Comparison of ENCODE assay signal across 15 cellular contexts in the genomic region with DNA sequence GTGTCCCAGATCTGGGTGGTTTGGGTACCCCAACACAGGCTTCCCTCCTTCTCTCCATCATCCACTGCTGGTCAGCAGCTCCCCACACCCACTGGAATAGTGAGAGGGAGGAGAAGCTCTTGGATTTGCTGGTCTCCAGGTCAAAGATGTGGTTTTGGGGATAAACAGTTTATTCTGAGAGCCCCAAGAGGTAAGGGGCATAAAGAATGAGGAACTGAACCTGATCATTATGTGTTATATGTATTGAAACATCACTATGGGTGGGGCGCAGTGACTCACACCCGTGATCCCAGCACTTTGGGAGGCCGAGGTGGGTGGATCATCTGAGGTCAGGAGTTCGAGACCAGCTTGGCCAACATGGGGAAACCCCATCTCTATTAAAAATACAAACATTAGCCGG. TPM values are rescaled to one million over a fixed set of nuclear protein-coding genes. Genes with fewer than 3 reads are reported as not detected.
DNase-seq lines count a peak whose midpoint lies in the region; ATAC-seq and TF ChIP-seq lines count a peak whose summit lies in the region.
"Had no signal": no experiment of that assay in that cellular context is flagged by ENCODE, and none has a peak within 500 bp of the region (broad histone marks: within the 10 kb centered on the region; RNA-seq: fewer than 3 reads in every experiment).

No MANE protein-coding gene starts in this region.

- H3K27me3 Mint-ChIP-seq in activated naive CD4-positive, alpha-beta T cell treated with anti-CD3 and anti-CD28 coated beads, Interleukin-2, amount 10 ng/mL, durations not matched to agents 7 days and 5 days, result no peaks in the 10 kb centered on the region

- TF ChIP-seq POLR2A in NB4 (IDR thresholded peaks at IDR 0.05; ENCODE audit: extremely low read depth, insufficient read length) (no peak), spleen (IDR thresholded peaks at IDR 0.05) (no peak), thyroid gland (IDR thresholded peaks at IDR 0.05) (no peak)

- peaks cover 8% of the 10 kb centered on the region for H3K9me3 Mint-ChIP-seq in activated naive CD4-positive, alpha-beta T cell treated with anti-CD3 and anti-CD28 coated beads, Interleukin-2, amount 10 ng/mL, durations not matched to agents 7 days and 5 days
- H3K9me3 Mint-ChIP-seq: nephron had no signal

- H3K4me1 ChIP-seq in spleen (peaks cover 20 to 88% (median 68%) of the 10 kb centered on the region in 6 donors), thyroid gland (peaks cover 10 to 11% of the 10 kb centered on the region in 2 donors)

- 40 to 65% (median 59%) methylated on average over 5 of the region's 5 CpGs for WGBS in spleen, 5 donors
- WGBS in thyroid gland, 2 donors, result 74 to 86% methylated on average over 5 of the region's 5 CpGs

- intact Hi-C loops in spleen (cut with DNase I; ENCODE audit: low total_unique reads) (no loop called here), sciatic nerve (cut with DNase I) (no loop called here), thyroid gland (cut with DNase I) (loop anchor here (10.0 kb wide), 1 partner anchor 239 kb away; a partner anchor contains a TSS)

- no peaks in the 10 kb centered on the region for H3K27me3 ChIP-seq in spleen (replicated peaks in 1 of 7)
- H3K27me3 ChIP-seq in WERI-Rb-1 (ENCODE audit: insufficient read depth, low read depth, severe bottlenecking), result no peaks in the 10 kb centered on the region
- H3K27me3 ChIP-seq in thyroid gland, result no peaks in the 10 kb centered on the region
- H3K27me3 ChIP-seq: uterus had no signal

- peak; percentile 24 for DNase-seq in activated T-cell treated with anti-CD3 and anti-CD28 coated beads, Interleukin-2, amount 50 U/mL, for 1 hour
- DNase-seq in activated T-cell treated with anti-CD3 and anti-CD28 coated beads for 4 hours (no peak), NB4 (ENCODE audit: low read depth) (peak; percentile 64), spleen (no peak), sciatic nerve (ENCODE audit: low spot score) (no peak), WERI-Rb-1 (no peak), thyroid gland (no peak)
- DNase-seq in activated naive CD4-positive, alpha-beta T cell treated with anti-CD3 and anti-CD28 coated beads, Interleukin-2, amount 10 ng/mL, durations not matched to agents 7 days and 5 days, result no peak
- DNase-seq: NCI-H2081 treated with DMSO at 0.1 percent for 48 hours, uterus had no signal

- H3K36me3 Mint-ChIP-seq in activated naive CD4-positive, alpha-beta T cell treated with anti-CD3 and anti-CD28 coated beads, Interleukin-2, amount 10 ng/mL, durations not matched to agents 7 days and 5 days, result peaks cover 18% of the 10 kb centered on the region

- H3K9me3 ChIP-seq in spleen, result no peaks in the 10 kb centered on the region
- H3K9me3 ChIP-seq in WERI-Rb-1 (ENCODE audit: severe bottlenecking), result no peaks in the 10 kb centered on the region
- no peaks in the 10 kb centered on the region for H3K9me3 ChIP-seq in thyroid gland
- H3K9me3 ChIP-seq: uterus had no signal

- H3K36me3 ChIP-seq in spleen (peaks cover 0 to 18% (median 0%) of the 10 kb centered on the region in 6 donors), WERI-Rb-1 (no peaks in the 10 kb centered on the region), thyroid gland (no peaks in the 10 kb centered on the region)
- H3K36me3 ChIP-seq: uterus had no signal

- no peak for ATAC-seq in sciatic nerve

- H3K4me3 ChIP-seq in NB4 (ENCODE audit: low read depth, low read length), result no peak overlapping the region
- H3K4me3 ChIP-seq in spleen, result peak overlapping the region in 1 of 8 donors; percentile 2
- H3K4me3 ChIP-seq in WERI-Rb-1 (ENCODE audit: low read depth, low read length), result no peak overlapping the region
- H3K4me3 ChIP-seq in thyroid gland (replicated peaks in 1 of 3), result no peak overlapping the region
- H3K4me3 ChIP-seq: uterus had no signal

- CTCF ChIA-PET in activated naive CD4-positive, alpha-beta T cell treated with anti-CD3 and anti-CD28 coated beads, Interleukin-2, amount 10 ng/mL, durations not matched to agents 7 days and 5 days (lab: Charles Lee), result interaction anchor here (0.6 to 8.2 kb wide), 5 partner anchors 11 to 112 kb away, joined by 3 to 61 read pairs (median 5); no protein-coding TSS in a partner anchor

- no peak overlapping the region for H3K4me3 Mint-ChIP-seq in activated naive CD4-positive, alpha-beta T cell treated with anti-CD3 and anti-CD28 coated beads, Interleukin-2, amount 10 ng/mL, durations not matched to agents 7 days and 5 days
- H3K4me3 Mint-ChIP-seq: nephron had no signal

- peak overlapping the region; percentile 83 for H3K27ac Mint-ChIP-seq in activated naive CD4-positive, alpha-beta T cell treated with anti-CD3 and anti-CD28 coated beads, Interleukin-2, amount 10 ng/mL, durations not matched to agents 7 days and 5 days
- H3K27ac Mint-ChIP-seq: nephron had no signal

- peaks cover 59% of the 10 kb centered on the region for H3K4me1 Mint-ChIP-seq in activated naive CD4-positive, alpha-beta T cell treated with anti-CD3 and anti-CD28 coated beads, Interleukin-2, amount 10 ng/mL, durations not matched to agents 7 days and 5 days
- H3K4me1 Mint-ChIP-seq: nephron had no signal

- TF ChIP-seq CTCF in NB4 (IDR thresholded peaks at IDR 0.05; ENCODE audit: low read depth, low read length) (no peak), spleen (IDR thresholded peaks at IDR 0.05 in 8 of 11, conservative IDR thresholded peaks at IDR 0.05 in 3 of 11) (no peak), WERI-Rb-1 (IDR thresholded peaks at IDR 0.05; ENCODE audit: low read depth, low read length) (no peak), thyroid gland (IDR thresholded peaks at IDR 0.05) (no peak)

- H3K27ac ChIP-seq in spleen (peak overlapping the region; percentile 11 to 93 (median 60)), WERI-Rb-1 (no peak overlapping the region), thyroid gland (no peak overlapping the region)
- H3K27ac ChIP-seq: KMS-11, uterus had no signal

RNA-seq across cellular contexts. Expression of a gene that starts 3.9 kb away (rescaled TPM):
- total RNA-seq in spleen (10 to 100 TPM; 18.6 to 79.6 (median 30.4) TPM), sciatic nerve (4.4 TPM), thyroid gland (1 to 10 TPM in 3 of 4 donors, under 1 TPM in 1; 0.22 to 2.5 (median 2.1) TPM)
- 10 to 100 TPM; 21.7 to 31.0 (median 24.7) TPM for polyA plus RNA-seq in spleen
- polyA plus RNA-seq: AG04450 had no signal

RNA-seq across cellular contexts. Expression of a gene that starts 15.1 kb away (rescaled TPM):
- 1 to 10 TPM in 4 of 7 donors, under 1 TPM in 3; 0.57 to 2.2 (median 1.4) TPM for total RNA-seq in spleen
- under 1 TPM; 0.26 to 0.49 (median 0.43) TPM for polyA plus RNA-seq in spleen
- not detected for total RNA-seq in sciatic nerve
- under 1 TPM in 2 of 4 donors, not detected in 2; 0.11 to 0.40 TPM for total RNA-seq in thyroid gland
- total RNA-seq: fibroblast of villous mesenchyme, skeletal muscle tissue had no signal
- polyA plus RNA-seq: AG04450 had no signal

RNA-seq across cellular contexts. Expression of a gene that starts 20.3 kb away (rescaled TPM):
- total RNA-seq in spleen, result not detected
- polyA plus RNA-seq in spleen, result not detected
- not detected for total RNA-seq in sciatic nerve
- total RNA-seq in thyroid gland, result not detected
- total RNA-seq: skeletal muscle tissue, uterus had no signal
- polyA plus RNA-seq: AG04450 had no signal

RNA-seq across cellular contexts. Expression of a gene that starts 27.0 kb away (rescaled TPM):
- total RNA-seq in spleen, result 10 to 100 TPM; 23.1 to 68.5 (median 38.6) TPM
- polyA plus RNA-seq in spleen, result 10 to 100 TPM in 1 of 3 donors, 1 to 10 TPM in 2; 4.6 to 27.4 (median 8.9) TPM
- total RNA-seq in sciatic nerve, result 115 TPM
- total RNA-seq in thyroid gland, result 10 to 100 TPM; 47.0 to 65.1 (median 51.7) TPM

RNA-seq across cellular contexts. Expression of a gene that starts 27.6 kb away (rescaled TPM):
- total RNA-seq in spleen (10 to 100 TPM in 5 of 7 donors, 1 to 10 TPM in 2; 8.6 to 12.7 (median 10.3) TPM), sciatic nerve (6.3 TPM), thyroid gland (10 to 100 TPM in 1 of 4 donors, 1 to 10 TPM in 3; 4.2 to 10.0 (median 6.6) TPM)
- polyA plus RNA-seq in spleen, result 10 to 100 TPM; 15.8 to 19.0 (median 17.6) TPM

Comparison
In these comparisons a context has a peak if more than half of its experiments do, and no peak if none do; other contexts are left out.
1. DNase-seq: peak in activated T-cell treated with anti-CD3 and anti-CD28 coated beads, Interleukin-2, amount 50 U/mL, for 1 hour (single experiment) and NB4 (single experiment); none in activated T-cell treated with anti-CD3 and anti-CD28 coated beads for 4 hours (single experiment), activated naive CD4-positive, alpha-beta T cell treated with anti-CD3 and anti-CD28 coated beads, Interleukin-2, amount 10 ng/mL, durations not matched to agents 7 days and 5 days (single experiment), spleen (single experiment), sciatic nerve (single experiment), WERI-Rb-1 (single experiment) and thyroid gland (0 of 2).
2. H3K27ac ChIP-seq: peak in spleen (8 of 8); none in WERI-Rb-1 (single experiment) and thyroid gland (0 of 3).